ENCODE assay signal across 8 cellular contexts in genomic region chr12:105329926-105330282, GRCh38. TPM values are rescaled to one million over a fixed set of nuclear protein-coding genes. Genes with fewer than 3 reads are reported as not detected.
DNase-seq lines count a peak whose midpoint lies in the region; ATAC-seq and TF ChIP-seq lines count a peak whose summit lies in the region.

No MANE protein-coding gene starts in this region.

- no peaks in the 10 kb centered on the region for H3K27me3 Mint-ChIP-seq in progenitor cell of endocrine pancreas

- H3K4me3 ChIP-seq in heart right ventricle (peak overlapping the region in 9 of 10 donors; percentile 55 to 86 (median 71)), ectodermal cell (ENCODE audit: insufficient read depth, low read depth, low read length) (peak overlapping the region; percentile 71)
- H3K4me3 ChIP-seq in Jurkat, Clone E6-1 (ENCODE audit: low read length), result peak overlapping the region; percentile 45

- H3K36me3 ChIP-seq in heart right ventricle (no peaks in the 10 kb centered on the region), ectodermal cell (ENCODE audit: control insufficient read depth, insufficient read depth, low read length) (no peaks in the 10 kb centered on the region)

- intact Hi-C loops in heart right ventricle (cut with DNase I) (no loop called here), left cardiac atrium (cut with DNase I) (no loop called here)

- peaks cover 2% of the 10 kb centered on the region for H3K36me3 Mint-ChIP-seq in progenitor cell of endocrine pancreas (ENCODE audit: insufficient read depth)

- no peaks in the 10 kb centered on the region for H3K9me3 ChIP-seq in heart right ventricle
- H3K9me3 ChIP-seq in ectodermal cell (ENCODE audit: control insufficient read depth, low read length), result no peaks in the 10 kb centered on the region

- H3K27ac ChIP-seq in heart right ventricle (no peak overlapping the region), ectodermal cell (ENCODE audit: insufficient read depth, low read depth, low read length, poor library complexity, severe bottlenecking) (no peak overlapping the region)

- TF ChIP-seq CTCF in heart right ventricle (IDR thresholded peaks at IDR 0.05), result no peak
- no peak for TF ChIP-seq CTCF in progenitor cell of endocrine pancreas (IDR thresholded peaks at IDR 0.05; ENCODE audit: unreplicated experiment)

- ATAC-seq in heart right ventricle (no peak), left cardiac atrium (no peak), HG02763 (IDR thresholded peaks at IDR 0.05; ENCODE audit: unreplicated experiment) (no peak)

- H3K9me3 Mint-ChIP-seq in progenitor cell of endocrine pancreas (ENCODE audit: low read depth), result no peaks in the 10 kb centered on the region

- H3K4me1 Mint-ChIP-seq in progenitor cell of endocrine pancreas (ENCODE audit: low read depth), result peaks cover 43% of the 10 kb centered on the region

- WGBS in heart right ventricle, 2 donors, result 3 to 9% methylated on average over 9 of the region's 9 CpGs
- 44 to 45% methylated on average over 9 of the region's 9 CpGs for WGBS in ectodermal cell, 2 experiments

- peak overlapping the region; percentile 74 for H3K4me3 Mint-ChIP-seq in progenitor cell of endocrine pancreas (ENCODE audit: low read depth)

- DNase-seq in heart right ventricle, result no peak
- no peak for DNase-seq in left cardiac atrium
- DNase-seq in Jurkat, Clone E6-1 (ENCODE audit: low read depth, low spot score), result no peak
- no peak for DNase-seq in progenitor cell of endocrine pancreas (ENCODE audit: low spot score, unreplicated experiment)
- DNase-seq in dedifferentiated amniotic fluid mesenchymal stem cell (ENCODE audit: extremely low spot score), result no peak
- DNase-seq in NCI-H1417 (lab: John Stamatoyannopoulos, UW), result no peak

- peaks cover 0 to 17% (median 3%) of the 10 kb centered on the region in 7 donors for H3K27me3 ChIP-seq in heart right ventricle
- H3K27me3 ChIP-seq in ectodermal cell (ENCODE audit: control insufficient read depth, insufficient read depth, low read length, poor library complexity, severe bottlenecking), result peaks cover 30% of the 10 kb centered on the region

- H3K27ac Mint-ChIP-seq in progenitor cell of endocrine pancreas, result peak overlapping the region; percentile 15

- peaks cover 0 to 18% (median 7%) of the 10 kb centered on the region in 9 donors for H3K4me1 ChIP-seq in heart right ventricle
- peaks cover 12% of the 10 kb centered on the region for H3K4me1 ChIP-seq in ectodermal cell (ENCODE audit: control insufficient read depth, insufficient read depth, low read length)

RNA-seq across cellular contexts. Expression of gene C12orf75, which starts 0.6 kb away (rescaled TPM):
- total RNA-seq in heart right ventricle (1 to 10 TPM in 8 of 10 donors, under 1 TPM in 2; 0.76 to 4.9 (median 1.7) TPM), left cardiac atrium (1 to 10 TPM; 2.8 to 4.8 TPM), progenitor cell of endocrine pancreas (228 and 231 TPM in 2 replicates)
- polyA plus RNA-seq in heart right ventricle, result 1 to 10 TPM in 1 of 2 donors, under 1 TPM in 1; 0.86 to 3.1 TPM
- polyA plus RNA-seq in Jurkat, Clone E6-1 (2012; ENCODE audit: insufficient read depth, insufficient read length), result 149 TPM
- polyA plus RNA-seq in ectodermal cell (2013, experiment 1 of 4), result 30.9 TPM
- polyA plus RNA-seq in ectodermal cell (2013, experiment 2 of 4), result 29.7 TPM
- polyA plus RNA-seq in ectodermal cell (2013, experiment 3 of 4), result 25.7 TPM
- polyA plus RNA-seq in ectodermal cell (2013, experiment 4 of 4), result 29.2 TPM

Comparison
In these comparisons a context has a peak if more than half of its experiments do, and no peak if none do; other contexts are left out.
1. RNA of gene C12orf75, which starts 0.6 kb away (total RNA-seq): 228 to 231 TPM in progenitor cell of endocrine pancreas; 2.8 to 4.8 TPM in left cardiac atrium and 0.76 to 4.9 TPM in heart right ventricle; every median in the first group is over 10 times any median in the second.
2. Peak in every context shown above with its lines, with median percentiles within 50 percentile points of each other: H3K4me3 ChIP-seq.